In the genomic region with DNA sequence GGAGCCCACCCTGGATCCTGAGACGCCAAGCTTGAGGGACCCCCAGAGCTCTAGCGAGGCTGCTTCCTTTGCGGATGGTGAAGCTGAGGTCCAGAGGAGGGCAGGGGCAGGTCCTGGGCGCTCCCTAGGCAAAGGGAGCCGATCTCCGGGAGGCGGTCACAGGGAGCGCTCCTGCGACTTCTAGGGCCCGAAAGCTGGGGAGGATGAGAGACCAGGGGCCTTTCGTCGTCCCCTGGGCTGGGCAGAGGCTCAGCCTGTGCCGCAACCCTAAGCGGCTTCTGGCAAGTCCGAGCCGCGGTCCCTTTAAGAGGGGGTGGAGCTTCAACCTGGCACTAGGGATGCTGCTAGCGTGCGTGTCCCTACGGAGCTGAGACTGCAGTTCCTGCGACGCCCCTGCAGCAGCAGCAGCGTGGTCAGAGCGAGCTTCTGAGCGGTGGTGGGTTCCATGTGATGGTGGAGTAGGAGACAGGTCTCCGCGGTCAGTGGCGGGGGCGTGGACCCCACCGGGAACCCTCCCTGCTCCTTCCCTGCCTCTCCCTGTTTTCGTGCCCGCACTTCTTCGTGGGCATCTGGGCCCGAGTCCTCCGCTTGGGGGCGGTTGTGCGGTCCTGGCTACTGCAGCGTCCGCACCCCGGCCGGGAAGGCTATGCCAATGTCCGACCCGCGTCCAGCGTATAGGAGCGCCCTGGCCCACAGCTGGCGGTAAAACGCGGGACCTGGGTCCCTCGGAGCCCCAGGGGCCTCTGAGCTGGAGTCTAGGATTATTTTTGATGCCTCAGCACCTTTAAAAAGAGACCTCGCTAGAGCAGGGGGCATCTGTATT, we compare ENCODE assay signal across 1 cellular context.
A peak's percentile ranks its signal among the peaks of the same experiment; 100 is the strongest.
TF ChIP-seq lines count a peak whose summit lies in the region.

No MANE protein-coding gene starts in this region.

TF ChIP-seq in HepG2, 621 proteins besides CTCF, POLR2A, EP300 and RAD21 (continued from another document and continues in another):
- TF ChIP-seq CCDC6 (CRISPR knock-in tag; IDR thresholded peaks at IDR 0.05) (peak; percentile 77; the same call in 1 of the 2 replicates), SIN3A (IDR thresholded peaks at IDR 0.05; ENCODE audit: borderline replicate concordance, low read depth, low read length) (peak; percentile 62; the same call in 1 of the 2 replicates), CHD4 (IDR thresholded peaks at IDR 0.05; ENCODE audit: borderline replicate concordance, low read length) (no peak), TCF12 (IDR thresholded peaks at IDR 0.05) (no peak), TCF12 (CRISPR knock-in tag; IDR thresholded peaks at IDR 0.05) (peak; percentile 67; the same call in 1 of the 2 replicates), MYNN (CRISPR knock-in tag; IDR thresholded peaks at IDR 0.05; ENCODE audit: low read depth) (no peak), MIER2 (CRISPR knock-in tag; IDR thresholded peaks at IDR 0.05) (no peak), ZNF556 (CRISPR knock-in tag; IDR thresholded peaks at IDR 0.05; ENCODE audit: borderline replicate concordance) (peak; percentile 63; the same call in 1 of the 2 replicates), ZFP82 (CRISPR knock-in tag; IDR thresholded peaks at IDR 0.05; ENCODE audit: borderline replicate concordance) (peak; percentile 73; the same call in 1 of the 2 replicates), ZNF550 (CRISPR knock-in tag; IDR thresholded peaks at IDR 0.05; ENCODE audit: borderline replicate concordance) (0 out of 2 replicates have a peak, but pooled peaks have one; percentile 48), PCBP1 (IDR thresholded peaks at IDR 0.05; ENCODE audit: borderline replicate concordance, low read depth, low read length) (0 out of 2 replicates have a peak, but pooled peaks have one; percentile 9), ZNF121 (CRISPR knock-in tag; IDR thresholded peaks at IDR 0.05) (no peak), RBM39 (IDR thresholded peaks at IDR 0.05; ENCODE audit: low read depth, low read length, poor library complexity, severe bottlenecking) (peak; percentile 42), RAD51 (IDR thresholded peaks at IDR 0.05; ENCODE audit: borderline replicate concordance) (no peak), HES4 (CRISPR knock-in tag; IDR thresholded peaks at IDR 0.05; ENCODE audit: borderline replicate concordance) (no peak), ZNF772 (CRISPR knock-in tag; IDR thresholded peaks at IDR 0.05) (peak; percentile 76; the same call in 1 of the 2 replicates), ZNF709 (CRISPR knock-in tag; IDR thresholded peaks at IDR 0.05) (no peak; the same call in 1 of the 2 replicates), MTF1 (CRISPR knock-in tag; IDR thresholded peaks at IDR 0.05) (no peak), ZNF713 (CRISPR knock-in tag; IDR thresholded peaks at IDR 0.05) (no peak), ZFP37 (CRISPR knock-in tag; IDR thresholded peaks at IDR 0.05; ENCODE audit: borderline replicate concordance) (peak; percentile 80; the same call in 1 of the 2 replicates), GPN1 (CRISPR knock-in tag; IDR thresholded peaks at IDR 0.05; ENCODE audit: borderline replicate concordance) (no peak), WIZ (CRISPR knock-in tag; IDR thresholded peaks at IDR 0.05) (0 out of 2 replicates have a peak, but pooled peaks have one; percentile 33), ZNF296 (CRISPR knock-in tag; conservative IDR thresholded peaks at IDR 0.05) (peak; percentile 69; the same call in 1 of the 2 replicates), SOX6 (IDR thresholded peaks at IDR 0.05) (no peak), SOX6 (CRISPR knock-in tag; IDR thresholded peaks at IDR 0.05) (peak; percentile 33), ELF4 (CRISPR knock-in tag; IDR thresholded peaks at IDR 0.05; ENCODE audit: borderline replicate concordance) (no peak), NFKB2 (CRISPR knock-in tag; IDR thresholded peaks at IDR 0.05; ENCODE audit: borderline replicate concordance) (peak; percentile 98), ZNF569 (CRISPR knock-in tag; IDR thresholded peaks at IDR 0.05; ENCODE audit: borderline replicate concordance) (no peak), SRSF9 (IDR thresholded peaks at IDR 0.05; ENCODE audit: borderline replicate concordance, insufficient read depth, low read depth, low read length, poor library complexity, severe bottlenecking) (no peak), ZNF557 (CRISPR knock-in tag; IDR thresholded peaks at IDR 0.05) (peak; percentile 82), ZNF558 (CRISPR knock-in tag; IDR thresholded peaks at IDR 0.05; ENCODE audit: borderline replicate concordance) (peak; percentile 85; the same call in 1 of the 2 replicates), ZNF468 (CRISPR knock-in tag; IDR thresholded peaks at IDR 0.05) (0 out of 2 replicates have a peak, but pooled peaks have one; percentile 74), MAFG (CRISPR knock-in tag; IDR thresholded peaks at IDR 0.05) (peak; percentile 61; the same call in 1 of the 2 replicates), HOXD1 (CRISPR knock-in tag; IDR thresholded peaks at IDR 0.05) (peak; percentile 48; the same call in 1 of the 2 replicates), ATF7-NPFF (CRISPR knock-in tag; IDR thresholded peaks at IDR 0.05; ENCODE audit: low read depth) (peak; percentile 86), THYN1 (CRISPR knock-in tag; IDR thresholded peaks at IDR 0.05; ENCODE audit: borderline replicate concordance, low read depth) (no peak), RELA (CRISPR knock-in tag; IDR thresholded peaks at IDR 0.05) (no peak), ZNF891 (CRISPR knock-in tag; IDR thresholded peaks at IDR 0.05) (peak; percentile 94), PRMT3 (CRISPR knock-in tag; IDR thresholded peaks at IDR 0.05; ENCODE audit: borderline replicate concordance, low read depth) (0 out of 2 replicates have a peak, but pooled peaks have one; percentile 67), SP4 (CRISPR knock-in tag; IDR thresholded peaks at IDR 0.05) (peak; percentile 65; the same call in 1 of the 2 replicates), ZBTB21 (CRISPR knock-in tag; IDR thresholded peaks at IDR 0.05) (no peak), MED13 (CRISPR knock-in tag; IDR thresholded peaks at IDR 0.05) (no peak), POLR2AphosphoS2 (IDR thresholded peaks at IDR 0.05; ENCODE audit: low read depth, low read length) (no peak), ERF (CRISPR knock-in tag; IDR thresholded peaks at IDR 0.05) (peak; percentile 77), ATF7 (IDR thresholded peaks at IDR 0.05) (no peak), ATF7 (CRISPR knock-in tag; IDR thresholded peaks at IDR 0.05) (peak; percentile 72; the same call in 1 of the 2 replicates), ZSCAN20 (CRISPR knock-in tag; IDR thresholded peaks at IDR 0.05; ENCODE audit: borderline replicate concordance) (0 out of 2 replicates have a peak, but pooled peaks have one; percentile 91)
- TF ChIP-seq, protein P1, sequence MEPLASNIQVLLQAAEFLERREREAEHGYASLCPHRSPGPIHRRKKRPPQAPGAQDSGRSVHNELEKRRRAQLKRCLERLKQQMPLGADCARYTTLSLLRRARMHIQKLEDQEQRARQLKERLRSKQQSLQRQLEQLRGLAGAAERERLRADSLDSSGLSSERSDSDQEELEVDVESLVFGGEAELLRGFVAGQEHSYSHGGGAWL (CRISPR knock-in tag; IDR thresholded peaks at IDR 0.05): peak; percentile 86
- TF ChIP-seq, protein P2, sequence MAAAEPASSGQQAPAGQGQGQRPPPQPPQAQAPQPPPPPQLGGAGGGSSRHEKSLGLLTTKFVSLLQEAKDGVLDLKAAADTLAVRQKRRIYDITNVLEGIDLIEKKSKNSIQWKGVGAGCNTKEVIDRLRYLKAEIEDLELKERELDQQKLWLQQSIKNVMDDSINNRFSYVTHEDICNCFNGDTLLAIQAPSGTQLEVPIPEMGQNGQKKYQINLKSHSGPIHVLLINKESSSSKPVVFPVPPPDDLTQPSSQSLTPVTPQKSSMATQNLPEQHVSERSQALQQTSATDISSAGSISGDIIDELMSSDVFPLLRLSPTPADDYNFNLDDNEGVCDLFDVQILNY (CRISPR knock-in tag; conservative IDR thresholded peaks at IDR 0.05): no peak; the same call in 1 of the 2 replicates
- TF ChIP-seq, protein P3, sequence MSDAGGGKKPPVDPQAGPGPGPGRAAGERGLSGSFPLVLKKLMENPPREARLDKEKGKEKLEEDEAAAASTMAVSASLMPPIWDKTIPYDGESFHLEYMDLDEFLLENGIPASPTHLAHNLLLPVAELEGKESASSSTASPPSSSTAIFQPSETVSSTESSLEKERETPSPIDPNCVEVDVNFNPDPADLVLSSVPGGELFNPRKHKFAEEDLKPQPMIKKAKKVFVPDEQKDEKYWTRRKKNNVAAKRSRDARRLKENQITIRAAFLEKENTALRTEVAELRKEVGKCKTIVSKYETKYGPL (CRISPR knock-in tag; IDR thresholded peaks at IDR 0.05): no peak
- TF ChIP-seq, protein P4, sequence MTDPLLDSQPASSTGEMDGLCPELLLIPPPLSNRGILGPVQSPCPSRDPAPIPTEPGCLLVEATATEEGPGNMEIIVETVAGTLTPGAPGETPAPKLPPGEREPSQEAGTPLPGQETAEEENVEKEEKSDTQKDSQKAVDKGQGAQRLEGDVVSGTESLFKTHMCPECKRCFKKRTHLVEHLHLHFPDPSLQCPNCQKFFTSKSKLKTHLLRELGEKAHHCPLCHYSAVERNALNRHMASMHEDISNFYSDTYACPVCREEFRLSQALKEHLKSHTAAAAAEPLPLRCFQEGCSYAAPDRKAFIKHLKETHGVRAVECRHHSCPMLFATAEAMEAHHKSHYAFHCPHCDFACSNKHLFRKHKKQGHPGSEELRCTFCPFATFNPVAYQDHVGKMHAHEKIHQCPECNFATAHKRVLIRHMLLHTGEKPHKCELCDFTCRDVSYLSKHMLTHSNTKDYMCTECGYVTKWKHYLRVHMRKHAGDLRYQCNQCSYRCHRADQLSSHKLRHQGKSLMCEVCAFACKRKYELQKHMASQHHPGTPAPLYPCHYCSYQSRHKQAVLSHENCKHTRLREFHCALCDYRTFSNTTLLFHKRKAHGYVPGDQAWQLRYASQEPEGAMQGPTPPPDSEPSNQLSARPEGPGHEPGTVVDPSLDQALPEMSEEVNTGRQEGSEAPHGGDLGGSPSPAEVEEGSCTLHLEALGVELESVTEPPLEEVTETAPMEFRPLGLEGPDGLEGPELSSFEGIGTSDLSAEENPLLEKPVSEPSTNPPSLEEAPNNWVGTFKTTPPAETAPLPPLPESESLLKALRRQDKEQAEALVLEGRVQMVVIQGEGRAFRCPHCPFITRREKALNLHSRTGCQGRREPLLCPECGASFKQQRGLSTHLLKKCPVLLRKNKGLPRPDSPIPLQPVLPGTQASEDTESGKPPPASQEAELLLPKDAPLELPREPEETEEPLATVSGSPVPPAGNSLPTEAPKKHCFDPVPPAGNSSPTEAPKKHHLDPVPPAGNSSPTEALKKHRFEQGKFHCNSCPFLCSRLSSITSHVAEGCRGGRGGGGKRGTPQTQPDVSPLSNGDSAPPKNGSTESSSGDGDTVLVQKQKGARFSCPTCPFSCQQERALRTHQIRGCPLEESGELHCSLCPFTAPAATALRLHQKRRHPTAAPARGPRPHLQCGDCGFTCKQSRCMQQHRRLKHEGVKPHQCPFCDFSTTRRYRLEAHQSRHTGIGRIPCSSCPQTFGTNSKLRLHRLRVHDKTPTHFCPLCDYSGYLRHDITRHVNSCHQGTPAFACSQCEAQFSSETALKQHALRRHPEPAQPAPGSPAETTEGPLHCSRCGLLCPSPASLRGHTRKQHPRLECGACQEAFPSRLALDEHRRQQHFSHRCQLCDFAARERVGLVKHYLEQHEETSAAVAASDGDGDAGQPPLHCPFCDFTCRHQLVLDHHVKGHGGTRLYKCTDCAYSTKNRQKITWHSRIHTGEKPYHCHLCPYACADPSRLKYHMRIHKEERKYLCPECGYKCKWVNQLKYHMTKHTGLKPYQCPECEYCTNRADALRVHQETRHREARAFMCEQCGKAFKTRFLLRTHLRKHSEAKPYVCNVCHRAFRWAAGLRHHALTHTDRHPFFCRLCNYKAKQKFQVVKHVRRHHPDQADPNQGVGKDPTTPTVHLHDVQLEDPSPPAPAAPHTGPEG (CRISPR knock-in tag; IDR thresholded peaks at IDR 0.05): 0 out of 2 replicates have a peak, but pooled peaks have one; percentile 83
- TF ChIP-seq, protein P5, sequence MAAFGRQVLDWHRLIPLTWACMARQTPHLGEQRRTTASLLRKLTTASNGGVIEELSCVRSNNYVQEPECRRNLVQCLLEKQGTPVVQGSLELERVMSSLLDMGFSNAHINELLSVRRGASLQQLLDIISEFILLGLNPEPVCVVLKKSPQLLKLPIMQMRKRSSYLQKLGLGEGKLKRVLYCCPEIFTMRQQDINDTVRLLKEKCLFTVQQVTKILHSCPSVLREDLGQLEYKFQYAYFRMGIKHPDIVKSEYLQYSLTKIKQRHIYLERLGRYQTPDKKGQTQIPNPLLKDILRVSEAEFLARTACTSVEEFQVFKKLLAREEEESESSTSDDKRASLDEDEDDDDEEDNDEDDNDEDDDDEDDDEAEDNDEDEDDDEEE (CRISPR knock-in tag; IDR thresholded peaks at IDR 0.05): no peak
- TF ChIP-seq, protein P6, sequence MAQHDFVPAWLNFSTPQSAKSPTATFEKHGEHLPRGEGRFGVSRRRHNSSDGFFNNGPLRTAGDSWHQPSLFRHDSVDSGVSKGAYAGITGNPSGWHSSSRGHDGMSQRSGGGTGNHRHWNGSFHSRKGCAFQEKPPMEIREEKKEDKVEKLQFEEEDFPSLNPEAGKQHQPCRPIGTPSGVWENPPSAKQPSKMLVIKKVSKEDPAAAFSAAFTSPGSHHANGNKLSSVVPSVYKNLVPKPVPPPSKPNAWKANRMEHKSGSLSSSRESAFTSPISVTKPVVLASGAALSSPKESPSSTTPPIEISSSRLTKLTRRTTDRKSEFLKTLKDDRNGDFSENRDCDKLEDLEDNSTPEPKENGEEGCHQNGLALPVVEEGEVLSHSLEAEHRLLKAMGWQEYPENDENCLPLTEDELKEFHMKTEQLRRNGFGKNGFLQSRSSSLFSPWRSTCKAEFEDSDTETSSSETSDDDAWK (CRISPR knock-in tag; IDR thresholded peaks at IDR 0.05): no peak
- TF ChIP-seq, protein P7, sequence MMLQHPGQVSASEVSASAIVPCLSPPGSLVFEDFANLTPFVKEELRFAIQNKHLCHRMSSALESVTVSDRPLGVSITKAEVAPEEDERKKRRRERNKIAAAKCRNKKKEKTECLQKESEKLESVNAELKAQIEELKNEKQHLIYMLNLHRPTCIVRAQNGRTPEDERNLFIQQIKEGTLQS (CRISPR knock-in tag; IDR thresholded peaks at IDR 0.05): no peak
- TF ChIP-seq, protein P8, sequence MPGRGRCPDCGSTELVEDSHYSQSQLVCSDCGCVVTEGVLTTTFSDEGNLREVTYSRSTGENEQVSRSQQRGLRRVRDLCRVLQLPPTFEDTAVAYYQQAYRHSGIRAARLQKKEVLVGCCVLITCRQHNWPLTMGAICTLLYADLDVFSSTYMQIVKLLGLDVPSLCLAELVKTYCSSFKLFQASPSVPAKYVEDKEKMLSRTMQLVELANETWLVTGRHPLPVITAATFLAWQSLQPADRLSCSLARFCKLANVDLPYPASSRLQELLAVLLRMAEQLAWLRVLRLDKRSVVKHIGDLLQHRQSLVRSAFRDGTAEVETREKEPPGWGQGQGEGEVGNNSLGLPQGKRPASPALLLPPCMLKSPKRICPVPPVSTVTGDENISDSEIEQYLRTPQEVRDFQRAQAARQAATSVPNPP (CRISPR knock-in tag; IDR thresholded peaks at IDR 0.05): peak; percentile 69; the same call in 1 of the 2 replicates
- TF ChIP-seq, protein P9, sequence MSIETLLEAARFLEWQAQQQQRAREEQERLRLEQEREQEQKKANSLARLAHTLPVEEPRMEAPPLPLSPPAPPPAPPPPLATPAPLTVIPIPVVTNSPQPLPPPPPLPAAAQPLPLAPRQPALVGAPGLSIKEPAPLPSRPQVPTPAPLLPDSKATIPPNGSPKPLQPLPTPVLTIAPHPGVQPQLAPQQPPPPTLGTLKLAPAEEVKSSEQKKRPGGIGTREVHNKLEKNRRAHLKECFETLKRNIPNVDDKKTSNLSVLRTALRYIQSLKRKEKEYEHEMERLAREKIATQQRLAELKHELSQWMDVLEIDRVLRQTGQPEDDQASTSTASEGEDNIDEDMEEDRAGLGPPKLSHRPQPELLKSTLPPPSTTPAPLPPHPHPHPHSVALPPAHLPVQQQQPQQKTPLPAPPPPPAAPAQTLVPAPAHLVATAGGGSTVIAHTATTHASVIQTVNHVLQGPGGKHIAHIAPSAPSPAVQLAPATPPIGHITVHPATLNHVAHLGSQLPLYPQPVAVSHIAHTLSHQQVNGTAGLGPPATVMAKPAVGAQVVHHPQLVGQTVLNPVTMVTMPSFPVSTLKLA (IDR thresholded peaks at IDR 0.05): no peak
